In the genomic region with DNA sequence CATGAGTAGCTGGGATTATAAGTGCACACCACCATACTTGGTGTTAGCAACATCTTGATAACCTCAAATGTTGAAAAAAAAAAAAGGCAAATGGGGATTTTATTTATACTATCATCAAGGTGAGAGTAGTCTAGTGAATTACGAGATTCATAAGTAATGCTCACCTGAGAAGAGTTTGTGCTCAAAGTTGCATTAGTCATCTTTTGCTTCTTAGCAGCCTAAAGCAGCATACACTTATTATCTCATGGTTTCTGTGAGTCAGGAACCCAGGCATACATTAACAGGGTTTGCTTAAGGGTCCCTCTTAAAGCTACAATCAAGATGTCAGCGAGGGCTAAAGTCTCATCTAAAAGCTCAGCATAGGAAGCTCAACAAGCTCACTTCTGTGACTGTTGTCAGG, we compare ENCODE assay signal across 1 cellular context.
TF ChIP-seq lines count a peak whose summit lies in the region.

No MANE protein-coding gene starts in this region.

TF ChIP-seq in IMR-90, 13 proteins besides CTCF, POLR2A, EP300 and RAD21 (continued from another document):
- TF ChIP-seq, protein P1, sequence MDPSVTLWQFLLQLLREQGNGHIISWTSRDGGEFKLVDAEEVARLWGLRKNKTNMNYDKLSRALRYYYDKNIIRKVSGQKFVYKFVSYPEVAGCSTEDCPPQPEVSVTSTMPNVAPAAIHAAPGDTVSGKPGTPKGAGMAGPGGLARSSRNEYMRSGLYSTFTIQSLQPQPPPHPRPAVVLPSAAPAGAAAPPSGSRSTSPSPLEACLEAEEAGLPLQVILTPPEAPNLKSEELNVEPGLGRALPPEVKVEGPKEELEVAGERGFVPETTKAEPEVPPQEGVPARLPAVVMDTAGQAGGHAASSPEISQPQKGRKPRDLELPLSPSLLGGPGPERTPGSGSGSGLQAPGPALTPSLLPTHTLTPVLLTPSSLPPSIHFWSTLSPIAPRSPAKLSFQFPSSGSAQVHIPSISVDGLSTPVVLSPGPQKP (IDR thresholded peaks at IDR 0.05; ENCODE audit: borderline replicate concordance, low read depth, low read length): no peak
- TF ChIP-seq RCOR1 (IDR thresholded peaks at IDR 0.05; ENCODE audit: insufficient replicate concordance, low read length) (no peak), MAZ (IDR thresholded peaks at IDR 0.05; ENCODE audit: borderline replicate concordance, low read depth, low read length) (no peak), CEBPB (IDR thresholded peaks at IDR 0.05; ENCODE audit: low read depth, low read length) (no peak), FOS (IDR thresholded peaks at IDR 0.05; ENCODE audit: low read depth, low read length) (no peak)
